Comparison of ENCODE assay signal across 18 cellular contexts in genomic region chr9:22116751-22117150, GRCh38.
DNase-seq lines count a peak whose midpoint lies in the region; TF ChIP-seq lines count a peak whose summit lies in the region.
"Had no signal": no experiment of that assay in that cellular context is flagged by ENCODE, and none has a peak within 500 bp of the region (broad histone marks: within the 10 kb centered on the region; RNA-seq: fewer than 3 reads in every experiment).

No MANE protein-coding gene starts in this region.

- no peaks in the 10 kb centered on the region for H3K36me3 ChIP-seq in HUES48 (ENCODE audit: control insufficient read depth, insufficient read depth, low read length)
- H3K36me3 ChIP-seq in mesenchymal stem cell (ENCODE audit: control insufficient read depth in 1 of 2, insufficient read depth in 2 of 2, low read depth in 1 of 2, low read length in 2 of 2): no peaks in the 10 kb centered on the region
- no peaks in the 10 kb centered on the region for H3K36me3 ChIP-seq in H7 (replicated peaks; ENCODE audit: control insufficient read depth, insufficient read depth, low read length)
- no peaks in the 10 kb centered on the region for H3K36me3 ChIP-seq in PC-9 (ENCODE audit: low read depth)
- H3K36me3 ChIP-seq: BLaER1, MG63 had no signal

- peak overlapping the region; percentile 86 for H4K91ac ChIP-seq in mesenchymal stem cell (ENCODE audit: low read length)

- H2BK15ac ChIP-seq in mesenchymal stem cell (ENCODE audit: low read depth, poor library complexity, severe bottlenecking): no peak overlapping the region

- H3K36me3 Mint-ChIP-seq in chondrocyte (ENCODE audit: low read depth) (peaks cover 2% of the 10 kb centered on the region), type B pancreatic cell (no peaks in the 10 kb centered on the region)
- H3K36me3 Mint-ChIP-seq: CD8-positive, alpha-beta memory T cell had no signal

- peak overlapping the region; percentile 24 to 55 for H3K4ac ChIP-seq in mesenchymal stem cell (ENCODE audit: low read depth in 1 of 2, low read length in 2 of 2)

- H2AFZ ChIP-seq in mesenchymal stem cell (ENCODE audit: low read depth, low read length) (no peak overlapping the region), PC-9 (no peak overlapping the region)

- H2BK120ac ChIP-seq in mesenchymal stem cell (ENCODE audit: low read depth, low read length): no peak overlapping the region

- peak overlapping the region; percentile 95 for H2AK5ac ChIP-seq in mesenchymal stem cell (ENCODE audit: low read length, severe bottlenecking)

- no peaks in the 10 kb centered on the region for H3K27me3 ChIP-seq in HUES48 (ENCODE audit: control insufficient read depth, insufficient read depth, low read length)
- H3K27me3 ChIP-seq in mesenchymal stem cell (ENCODE audit: control insufficient read depth in 1 of 2, insufficient read depth in 1 of 2, low read length in 2 of 2): no peaks in the 10 kb centered on the region
- H3K27me3 ChIP-seq in H7 (ENCODE audit: control insufficient read depth, insufficient read depth, low read length): no peaks in the 10 kb centered on the region
- no peaks in the 10 kb centered on the region for H3K27me3 ChIP-seq in PC-9 (ENCODE audit: insufficient read depth, low read depth)
- H3K27me3 ChIP-seq: BLaER1, MG63 had no signal

- H3K4me3 Mint-ChIP-seq in chondrocyte (ENCODE audit: unreplicated experiment) (no peak overlapping the region), type B pancreatic cell (no peak overlapping the region)
- H3K4me3 Mint-ChIP-seq: CD8-positive, alpha-beta memory T cell had no signal

- peaks cover 73% of the 10 kb centered on the region for H3K4me1 Mint-ChIP-seq in chondrocyte (ENCODE audit: low read depth)
- peaks cover 8% of the 10 kb centered on the region for H3K4me1 Mint-ChIP-seq in type B pancreatic cell (ENCODE audit: unreplicated experiment)
- H3K4me1 Mint-ChIP-seq: CD8-positive, alpha-beta memory T cell had no signal

- H2BK5ac ChIP-seq in mesenchymal stem cell (ENCODE audit: low read depth, low read length, poor library complexity, severe bottlenecking): no peak overlapping the region

- CTCF ChIA-PET in PC-9 (lab: Charles Lee): interaction anchor here (0.7 kb wide), 1 partner anchor 8 kb away, joined by 3 read pairs; no protein-coding TSS in a partner anchor

- H3K4me1 ChIP-seq in HUES48 (ENCODE audit: control insufficient read depth, insufficient read depth, low read length) (peaks cover 18% of the 10 kb centered on the region), mesenchymal stem cell (ENCODE audit: control insufficient read depth, insufficient read depth, low read depth, low read length) (peaks cover 7% of the 10 kb centered on the region), PC-9 (replicated peaks; ENCODE audit: insufficient read depth) (peaks cover 11% of the 10 kb centered on the region; the same call in 1 of the 2 replicates)
- H3K4me1 ChIP-seq: BLaER1 had no signal

- H3K14ac ChIP-seq in mesenchymal stem cell (ENCODE audit: low read length in 2 of 2): no peak overlapping the region

- H2BK12ac ChIP-seq in mesenchymal stem cell (ENCODE audit: low read length in 2 of 2): peak overlapping the region; percentile 65 to 92

- POLR2A ChIA-PET in PC-9 (lab: Charles Lee; ENCODE audit: unreplicated experiment): interaction anchor here (0.6 to 1.2 kb wide), 2 partner anchors 7 to 13 kb away, joined by 5 to 7 read pairs; no protein-coding TSS in a partner anchor

- H3K4me2 ChIP-seq in mesenchymal stem cell (ENCODE audit: low read length, poor library complexity, severe bottlenecking) (no peak overlapping the region), PC-9 (no peak overlapping the region)
- H3K4me2 ChIP-seq: BLaER1 had no signal

- H3K79me1 ChIP-seq in mesenchymal stem cell (replicated peaks; ENCODE audit: low read length, poor library complexity, severe bottlenecking): no peaks in the 10 kb centered on the region

- no peaks in the 10 kb centered on the region for H3K9me3 ChIP-seq in HUES48 (ENCODE audit: control insufficient read depth, insufficient read depth, low read length)
- no peaks in the 10 kb centered on the region for H3K9me3 ChIP-seq in mesenchymal stem cell (ENCODE audit: control insufficient read depth, low read length)
- no peaks in the 10 kb centered on the region for H3K9me3 ChIP-seq in PC-9 (ENCODE audit: insufficient read depth, low read depth)
- H3K9me3 ChIP-seq: BLaER1, MG63 had no signal

- H3K27me3 Mint-ChIP-seq in chondrocyte (ENCODE audit: low read depth): no peaks in the 10 kb centered on the region
- H3K27me3 Mint-ChIP-seq in type B pancreatic cell: no peaks in the 10 kb centered on the region

- peak overlapping the region; percentile 87 for H3K27ac ChIP-seq in HUES48 (ENCODE audit: low read depth, low read length)
- peak overlapping the region; percentile 41 for H3K27ac ChIP-seq in mesenchymal stem cell (ENCODE audit: low read length, poor library complexity, severe bottlenecking)
- H3K27ac ChIP-seq in PC-9: no peak overlapping the region
- H3K27ac ChIP-seq: BLaER1, SK-N-MC had no signal

- no peaks in the 10 kb centered on the region for H3K79me2 ChIP-seq in PC-9 (ENCODE audit: low read depth)

- H3K9ac ChIP-seq in HUES48 (ENCODE audit: low read depth, low read length) (no peak overlapping the region), mesenchymal stem cell (ENCODE audit: low read length) (peak overlapping the region; percentile 72)
- H3K9ac ChIP-seq: BLaER1 had no signal

- no peaks in the 10 kb centered on the region for H4K20me1 ChIP-seq in PC-9 (ENCODE audit: insufficient read depth)
- H4K20me1 ChIP-seq: BLaER1 had no signal

- no peaks in the 10 kb centered on the region for H3K9me2 ChIP-seq in PC-9 (ENCODE audit: insufficient read depth)

- H3K18ac ChIP-seq in mesenchymal stem cell (ENCODE audit: low read depth in 1 of 2, low read length in 2 of 2): peak overlapping the region; percentile 80 to 88

- BruUV-seq in PC-9 (replicated peaks; lab: Mats Ljungman, UMichigan): no TSS peak

- H3F3A ChIP-seq in PC-9 (ENCODE audit: insufficient read depth, low read depth): no peaks in the 10 kb centered on the region

- no peak overlapping the region for H4K8ac ChIP-seq in mesenchymal stem cell (ENCODE audit: low read length)

- H3K4me3 ChIP-seq in HUES48 (ENCODE audit: low read depth, low read length) (no peak overlapping the region), mesenchymal stem cell (ENCODE audit: insufficient read depth in 1 of 2, low read depth in 1 of 2, low read length in 2 of 2) (no peak overlapping the region), H7 (ENCODE audit: insufficient read depth, low read depth, low read length) (no peak overlapping the region), PC-9 (no peak overlapping the region)
- H3K4me3 ChIP-seq: BLaER1, MG63, SK-N-MC had no signal

- no peak for DNase-seq in chondrocyte (ENCODE audit: low spot score)
- DNase-seq in mesenchymal stem cell: no peak
- no peak for DNase-seq in type B pancreatic cell (ENCODE audit: extremely low spot score, unreplicated experiment)
- DNase-seq in H7: no peak
- no peak for DNase-seq in PC-9
- no peak for DNase-seq in amygdala (lab: John Stamatoyannopoulos, UW)
- DNase-seq: CD8-positive, alpha-beta memory T cell; DMS 273 treated with DMSO at 0.1 percent for 48 hours; MG63; NCI-H1092 treated with DMSO at 0.1 percent for 48 hours; NCI-H1694 treated with DMSO at 0.1 percent for 48 hours; NCI-H345; NCI-H526 treated with DMSO at 0.1 percent for 48 hours; NK-92 treated with Interleukin-12 subunit alpha and Interleukin-12 subunit beta, amount 100 ng/mL, for 24 hours; OCI-M1 had no signal

- peak overlapping the region; percentile 70 for H3K27ac Mint-ChIP-seq in chondrocyte (ENCODE audit: unreplicated experiment)
- H3K27ac Mint-ChIP-seq in type B pancreatic cell: peak overlapping the region; percentile 33

- intact Hi-C loops in PC-9 (cut with micrococcal nuclease; ENCODE audit: unreplicated experiment): loop anchor here (5.0 kb wide), 2 partner anchors 79 to 304 kb away; no protein-coding TSS in a partner anchor

- peaks cover 8% of the 10 kb centered on the region for H3K9me3 Mint-ChIP-seq in chondrocyte (ENCODE audit: low read depth)
- no peaks in the 10 kb centered on the region for H3K9me3 Mint-ChIP-seq in type B pancreatic cell
- H3K9me3 Mint-ChIP-seq: CD8-positive, alpha-beta memory T cell had no signal

- no peak for TF ChIP-seq CTCF in chondrocyte (IDR thresholded peaks at IDR 0.05)
- no peak for TF ChIP-seq CTCF in type B pancreatic cell (conservative IDR thresholded peaks at IDR 0.05)
- no peak for TF ChIP-seq CTCF in PC-9 (conservative IDR thresholded peaks at IDR 0.05)

- H3K23ac ChIP-seq in mesenchymal stem cell (ENCODE audit: low read length in 2 of 2): no peak overlapping the region
